Comparison of ENCODE assay signal across 1 cellular context in genomic region chr17:62702746-62703268, GRCh38.
TF ChIP-seq lines count a peak whose summit lies in the region.

No MANE protein-coding gene starts in this region.

TF ChIP-seq in K562, 482 proteins besides CTCF, POLR2A, EP300 and RAD21:
- TF ChIP-seq E4F1 (CRISPR knock-in tag; IDR thresholded peaks at IDR 0.05; ENCODE audit: borderline replicate concordance), result no peak
- TF ChIP-seq PYGO2 (tag; IDR thresholded peaks at IDR 0.05), result no peak
- no peak for TF ChIP-seq JUND (IDR thresholded peaks at IDR 0.05; ENCODE audit: borderline replicate concordance, low read depth, low read length)
- no peak for TF ChIP-seq JUND (tag; IDR thresholded peaks at IDR 0.05; ENCODE audit: borderline replicate concordance, low read depth, low read length)
- TF ChIP-seq ATF6 (CRISPR knock-in tag; IDR thresholded peaks at IDR 0.05), result no peak
- TF ChIP-seq POLR2AphosphoS2 (IDR thresholded peaks at IDR 0.05; ENCODE audit: low read length), result no peak
- no peak for TF ChIP-seq ZNF24 (IDR thresholded peaks at IDR 0.05)
- TF ChIP-seq STAT5B (CRISPR knock-in tag; IDR thresholded peaks at IDR 0.05), result no peak
